ENCODE assay signal across 8 cellular contexts in the genomic region with DNA sequence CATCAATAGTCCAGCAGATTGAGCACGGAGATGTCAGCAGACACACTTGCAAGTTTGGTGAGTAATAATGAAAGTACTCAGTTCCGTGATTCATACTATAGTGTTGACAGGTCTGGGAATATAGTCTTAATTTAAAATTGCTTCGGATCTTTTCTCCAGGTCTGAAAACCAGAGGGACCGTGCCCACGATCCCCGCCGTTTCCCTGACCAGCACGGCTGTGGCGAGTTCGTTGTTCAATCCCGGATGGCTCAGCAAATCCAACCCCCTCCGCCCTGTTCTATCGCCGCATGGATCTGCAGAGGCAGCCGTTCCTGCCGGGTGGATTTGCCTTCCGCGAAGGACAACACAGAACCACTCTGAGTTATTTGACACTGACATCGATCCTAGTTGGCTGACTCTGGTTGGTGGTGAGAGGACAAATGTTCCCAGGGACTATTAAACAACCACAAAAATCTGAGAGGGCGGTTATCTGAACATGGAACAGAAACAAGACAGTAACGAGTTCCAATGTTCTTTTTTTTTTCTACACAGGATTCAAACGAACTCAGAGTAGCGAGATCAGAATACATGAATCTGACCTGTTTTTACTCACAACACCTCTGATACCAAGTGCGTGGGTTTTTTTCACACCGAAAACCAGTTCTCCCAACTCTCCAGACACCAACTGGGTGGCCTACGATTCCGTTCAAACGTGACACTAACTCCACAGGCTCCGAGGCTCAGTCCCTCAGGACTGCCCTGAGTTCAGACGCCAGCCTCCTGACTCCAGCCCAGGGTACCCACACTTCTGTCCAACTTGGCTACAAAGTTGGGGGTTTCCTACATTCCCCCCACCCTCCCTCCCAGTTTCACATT. TPM values are rescaled to one million over a fixed set of nuclear protein-coding genes. Genes with fewer than 3 reads are reported as not detected.
DNase-seq lines count a peak whose midpoint lies in the region; ATAC-seq and TF ChIP-seq lines count a peak whose summit lies in the region.

No MANE protein-coding gene starts in this region.

- H3K9me3 ChIP-seq in mucosa of rectum (ENCODE audit: control insufficient read depth in 2 of 2, low read length in 2 of 2) = no peaks in the 10 kb centered on the region

- DNase-seq in activated naive CD4-positive, alpha-beta T cell treated with anti-CD3 and anti-CD28 coated beads for 36 hours = peak; percentile 54
- no peak for DNase-seq in activated naive CD4-positive, alpha-beta T cell treated with anti-CD3 and anti-CD28 coated beads, Interleukin-2, amount 50 U/mL, for 16 hours
- peak; percentile 53 for DNase-seq in NCI-H226
- peak; percentile 87 for DNase-seq in astrocyte of the spinal cord (ENCODE audit: low read depth, low spot score)
- DNase-seq in mesenteric fat pad (ENCODE audit: low spot score) = no peak
- no peak for DNase-seq in SHP77 (lab: John Stamatoyannopoulos, UW)

- H3K27me3 Mint-ChIP-seq in activated naive CD4-positive, alpha-beta T cell treated with anti-CD3 and anti-CD28 coated beads for 36 hours (ENCODE audit: low read depth) = peaks cover 4% of the 10 kb centered on the region

- H3K4me1 Mint-ChIP-seq in activated naive CD4-positive, alpha-beta T cell treated with anti-CD3 and anti-CD28 coated beads for 36 hours (ENCODE audit: low read depth) = peaks cover 72% of the 10 kb centered on the region

- H3K27ac ChIP-seq in mucosa of rectum (ENCODE audit: low read depth in 2 of 2, low read length in 2 of 2) = peak overlapping the region; percentile 45 to 60

- CTCF ChIA-PET in activated naive CD4-positive, alpha-beta T cell treated with anti-CD3 and anti-CD28 coated beads for 36 hours (lab: Charles Lee) = interaction anchor here (0.7 kb wide), 1 partner anchor 451 kb away, joined by 3 read pairs; no protein-coding TSS in a partner anchor

- H3K9me3 Mint-ChIP-seq in activated naive CD4-positive, alpha-beta T cell treated with anti-CD3 and anti-CD28 coated beads for 36 hours = no peaks in the 10 kb centered on the region

- peaks cover 3% of the 10 kb centered on the region for H3K36me3 Mint-ChIP-seq in activated naive CD4-positive, alpha-beta T cell treated with anti-CD3 and anti-CD28 coated beads for 36 hours (ENCODE audit: low read depth)

- peaks cover 13 to 19% of the 10 kb centered on the region in 2 donors for H3K4me1 ChIP-seq in mucosa of rectum (ENCODE audit: control insufficient read depth in 2 of 2, insufficient read depth in 2 of 2, low read length in 2 of 2)

- peak; percentile 46 for ATAC-seq in HG02642 (IDR thresholded peaks at IDR 0.05; ENCODE audit: poor library complexity, unreplicated experiment)

- peak overlapping the region; percentile 26 for H3K4me3 Mint-ChIP-seq in activated naive CD4-positive, alpha-beta T cell treated with anti-CD3 and anti-CD28 coated beads for 36 hours

- in situ Hi-C loops in astrocyte of the spinal cord (cut with HindIII; ENCODE audit: low sequenced_read_pairs) = no loop called here

- no peak for TF ChIP-seq CTCF in astrocyte of the spinal cord (IDR thresholded peaks at IDR 0.05; ENCODE audit: low read depth, low read length)

- peaks cover 0 to 1% of the 10 kb centered on the region in 2 donors for H3K27me3 ChIP-seq in mucosa of rectum (ENCODE audit: control insufficient read depth in 2 of 2, insufficient read depth in 2 of 2, low read length in 2 of 2)

- H3K9ac ChIP-seq in mucosa of rectum (ENCODE audit: low read depth in 1 of 2, low read length in 2 of 2) = peak overlapping the region in 1 of 2 donors; percentile 24

- H3K36me3 ChIP-seq in mucosa of rectum (ENCODE audit: control insufficient read depth in 2 of 2, insufficient read depth in 2 of 2, low read length in 2 of 2) = no peaks in the 10 kb centered on the region

- peak overlapping the region; percentile 83 for H3K27ac Mint-ChIP-seq in activated naive CD4-positive, alpha-beta T cell treated with anti-CD3 and anti-CD28 coated beads for 36 hours

- intact Hi-C loops in activated naive CD4-positive, alpha-beta T cell treated with anti-CD3 and anti-CD28 coated beads for 36 hours (cut with micrococcal nuclease) = loop anchor here (1.0 to 5.0 kb wide), 6 partner anchors 11 to 356 kb away; a partner anchor contains a TSS

- peak overlapping the region; percentile 37 for H3K4me3 ChIP-seq in astrocyte of the spinal cord (ENCODE audit: low read depth, low read length)
- peak overlapping the region; percentile 29 to 33 for H3K4me3 ChIP-seq in mucosa of rectum (ENCODE audit: low read length in 2 of 2)

RNA-seq across cellular contexts. Expression of a gene that starts 52.7 kb away (rescaled TPM):
- total RNA-seq in activated naive CD4-positive, alpha-beta T cell treated with anti-CD3 and anti-CD28 coated beads for 36 hours = 100 to 1,000 TPM; 157 to 162 TPM
- 137 TPM for total RNA-seq in mesenteric fat pad

Comparison
In these comparisons a context has a peak if more than half of its experiments do, and no peak if none do; other contexts are left out.
1. DNase-seq: peak in activated naive CD4-positive, alpha-beta T cell treated with anti-CD3 and anti-CD28 coated beads for 36 hours (single experiment), NCI-H226 (single experiment) and astrocyte of the spinal cord (single experiment); none in activated naive CD4-positive, alpha-beta T cell treated with anti-CD3 and anti-CD28 coated beads, Interleukin-2, amount 50 U/mL, for 16 hours (single experiment), mesenteric fat pad (single experiment) and SHP77 (0 of 2).